Comparison of ENCODE assay signal across 8 cellular contexts in genomic region chrX:110795645-110796510, GRCh38. TPM values are rescaled to one million over a fixed set of nuclear protein-coding genes. Genes with fewer than 3 reads are reported as not detected.
DNase-seq lines count a peak whose midpoint lies in the region; ATAC-seq and TF ChIP-seq lines count a peak whose summit lies in the region.

TSS of gene CHRDL1 (minus strand) at chrX:110795817. CDS start at chrX:110792181, 3,636 bp downstream.

- peak within 1 kb of the TSS; percentile 26 for H3K4me2 ChIP-seq in osteoblast (ENCODE audit: insufficient read depth, low read length)

- H3K4me3 ChIP-seq in gastroesophageal sphincter: peak within 1 kb of the TSS; percentile 44 to 53
- H3K4me3 ChIP-seq in osteoblast (ENCODE audit: insufficient read depth, low read length): peak within 1 kb of the TSS; percentile 25

- no CpG with 5 or more reads among the region's 64 CpGs for WGBS in gastroesophageal sphincter (ENCODE audit: low coverage in 1 of 2), 2 donors

- H2AFZ ChIP-seq in osteoblast (ENCODE audit: low read length): no peak within 1 kb of the TSS

- H3K79me2 ChIP-seq in osteoblast (ENCODE audit: insufficient read depth, low read length): no peaks in the 10 kb centered on the region

- H3K9me3 ChIP-seq in gastroesophageal sphincter (no peaks in the 10 kb centered on the region), osteoblast (ENCODE audit: low read depth, low read length) (no peaks in the 10 kb centered on the region)

- POLR2A ChIA-PET in RWPE1 (lab: Yijun Ruan, JAX; ENCODE audit: low non-redundant PET): no interaction called here

- TF ChIP-seq EP300 in gastroesophageal sphincter (IDR thresholded peaks at IDR 0.05): no peak

- TF ChIP-seq POLR2A in gastroesophageal sphincter (IDR thresholded peaks at IDR 0.05): no peak

- H4K20me1 ChIP-seq in osteoblast (ENCODE audit: insufficient read depth, low read length): no peaks in the 10 kb centered on the region

- H3K27ac ChIP-seq in RWPE1: no peak within 1 kb of the TSS
- H3K27ac ChIP-seq in gastroesophageal sphincter: peak within 1 kb of the TSS; percentile 18 to 70 (median 67)
- H3K27ac ChIP-seq in osteoblast (ENCODE audit: low read depth, low read length): no peak within 1 kb of the TSS

- DNase-seq in HCEC 1CT (peak; percentile 45), RWPE1 (ENCODE audit: low spot score) (peak; percentile 3), osteoblast (ENCODE audit: insufficient read length, low spot score, missing footprints) (peak; percentile 58), GM10266 (ENCODE audit: extremely low spot score) (no peak), KG1 (lab: John Stamatoyannopoulos, UW) (no peak), NCI-H2029 treated with DMSO at 0.1 percent for 48 hours (lab: John Stamatoyannopoulos, UW) (no peak), germinal center (ENCODE audit: low spot score) (no peak)

- H3K4me1 ChIP-seq in gastroesophageal sphincter (peaks cover 0 to 5% (median 0%) of the 10 kb centered on the region in 3 donors), osteoblast (ENCODE audit: insufficient read depth, low read length) (no peaks in the 10 kb centered on the region)

- TF ChIP-seq CTCF in RWPE1 (conservative IDR thresholded peaks at IDR 0.05; ENCODE audit: low read depth) (no peak), gastroesophageal sphincter (IDR thresholded peaks at IDR 0.05) (no peak), osteoblast (IDR thresholded peaks at IDR 0.05; ENCODE audit: extremely low read depth, low read depth, low read length) (no peak), GM10266 (IDR thresholded peaks at IDR 0.05; ENCODE audit: control insufficient read depth, insufficient read depth, low read depth, missing control alignments) (no peak)

- no peaks in the 10 kb centered on the region for H3K36me3 ChIP-seq in gastroesophageal sphincter
- no peaks in the 10 kb centered on the region for H3K36me3 ChIP-seq in osteoblast (ENCODE audit: insufficient read depth, low read length)

- no peaks in the 10 kb centered on the region for H3K27me3 ChIP-seq in gastroesophageal sphincter
- peaks cover 47% of the 10 kb centered on the region for H3K27me3 ChIP-seq in osteoblast (ENCODE audit: insufficient read depth, low read length)

- peak; percentile 88 for ATAC-seq in gastroesophageal sphincter

- CTCF ChIA-PET in RWPE1 (lab: Yijun Ruan, JAX): no interaction called here

RNA-seq across cellular contexts. Expression of gene CHRDL1, which starts in this region (rescaled TPM):
- 100 to 1,000 TPM; 154 to 403 (median 281) TPM for total RNA-seq in gastroesophageal sphincter
- 8.0 and 25.9 TPM in 2 replicates for total RNA-seq in osteoblast

Comparison
In these comparisons a context has a peak if more than half of its experiments do, and no peak if none do; other contexts are left out.
1. DNase-seq: peak in HCEC 1CT (single experiment), RWPE1 (single experiment) and osteoblast (single experiment); none in GM10266 (single experiment), KG1 (single experiment), NCI-H2029 treated with DMSO at 0.1 percent for 48 hours (single experiment) and germinal center (single experiment).
2. H3K27ac ChIP-seq: peak in gastroesophageal sphincter (4 of 4); none in RWPE1 (single experiment) and osteoblast (single experiment).